29 cellular contexts compared by ENCODE assay signal in the genomic region with DNA sequence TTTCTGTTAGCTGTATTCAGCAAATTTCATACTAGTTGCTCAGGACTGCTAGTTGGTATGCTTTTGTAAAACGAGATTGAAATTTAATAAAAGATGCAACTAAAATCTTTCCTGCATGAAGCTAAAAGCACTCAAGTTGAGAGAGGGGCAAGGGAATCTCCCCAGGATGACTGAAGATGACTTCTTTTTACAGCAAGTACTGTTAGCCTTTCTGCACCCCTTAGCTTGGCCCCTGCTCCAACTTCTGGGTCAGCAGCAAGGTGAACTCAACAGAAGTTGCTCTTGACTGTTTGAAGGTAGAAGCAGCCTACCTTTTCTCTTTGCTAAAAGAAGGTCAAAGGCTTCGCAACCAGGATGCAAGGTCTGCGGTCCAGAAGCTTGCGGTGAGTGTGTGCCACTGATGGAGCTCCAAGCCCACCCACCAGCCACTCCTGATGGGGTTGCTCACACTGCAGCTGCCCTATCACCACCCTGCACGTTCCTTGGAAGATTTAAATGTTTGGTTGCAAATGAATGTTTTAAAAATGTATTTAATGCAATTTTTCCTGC. TPM values are rescaled to one million over a fixed set of nuclear protein-coding genes. Genes with fewer than 3 reads are reported as not detected.
DNase-seq lines count a peak whose midpoint lies in the region; ATAC-seq lines count a peak whose summit lies in the region.
"Had no signal": no experiment of that assay in that cellular context is flagged by ENCODE, and none has a peak within 500 bp of the region (broad histone marks: within the 10 kb centered on the region; RNA-seq: fewer than 3 reads in every experiment).

No MANE protein-coding gene starts in this region.

- ATAC-seq in HG02610 (IDR thresholded peaks at IDR 0.05; ENCODE audit: unreplicated experiment) (peak; percentile 24), GM18519 (IDR thresholded peaks at IDR 0.05; ENCODE audit: low FRiP score, unreplicated experiment) (no peak)
- peak; percentile 48 to 66 for ATAC-seq in activated T-cell treated with anti-CD3 and anti-CD28 coated beads, Interleukin-2, amount 50 U/mL, for 72 hours (replicated peaks in 1 of 2)
- ATAC-seq: foreskin keratinocyte, left lobe of liver had no signal

- no peaks in the 10 kb centered on the region for H3K9me3 Mint-ChIP-seq in activated T-cell treated with anti-CD3 and anti-CD28 coated beads, Interleukin-2, amount 50 U/mL, for 72 hours
- H3K9me3 Mint-ChIP-seq: immature natural killer cell had no signal

- peak overlapping the region; percentile 43 to 78 for H3K4me3 Mint-ChIP-seq in activated T-cell treated with anti-CD3 and anti-CD28 coated beads, Interleukin-2, amount 50 U/mL, for 72 hours
- H3K4me3 Mint-ChIP-seq: CD14-positive monocyte, immature natural killer cell had no signal

- H3K27ac Mint-ChIP-seq in activated T-cell treated with anti-CD3 and anti-CD28 coated beads, Interleukin-2, amount 50 U/mL, for 72 hours, result peak overlapping the region; percentile 96

- DNase-seq in activated naive CD4-positive, alpha-beta T cell treated with Interleukin-2 at 50 U/mL for 16 hours, result peak; percentile 7
- no peak for DNase-seq in activated naive CD4-positive, alpha-beta T cell treated with anti-CD3 and anti-CD28 coated beads, Interleukin-2, amount 50 U/mL, for 16 hours
- peak in 1 of 2 donors; percentile 5 for DNase-seq in activated T-cell treated with anti-CD3 and anti-CD28 coated beads, Interleukin-2, amount 50 U/mL, for 72 hours
- peak; percentile 34 for DNase-seq in stimulated activated CD8-positive, alpha-beta memory T cell treated with anti-CD3 and anti-CD28 coated beads, Interleukin-4, amount 100 ng/mL, for 48 hours
- DNase-seq in HuH-7 (ENCODE audit: low spot score) (no peak), AG08395 (ENCODE audit: low spot score) (no peak)
- DNase-seq: DMS 273 treated with DMSO at 0.1 percent for 48 hours; effector CD8-positive, alpha-beta T cell; erythroblast; foreskin keratinocyte; HCEC 1CT; immature natural killer cell; mesenchymal stem cell; NCI-H1694; NCI-H2171; NCI-H524; Peyer's patch; SIG-M5; spleen; SW 1271; trophoblast cell had no signal

- H3K36me3 Mint-ChIP-seq in activated T-cell treated with anti-CD3 and anti-CD28 coated beads, Interleukin-2, amount 50 U/mL, for 72 hours (ENCODE audit: insufficient read depth in 2 of 2), result peaks cover 5 to 16% of the 10 kb centered on the region in 2 donors

- peaks cover 35% of the 10 kb centered on the region for H3K4me1 Mint-ChIP-seq in activated T-cell treated with anti-CD3 and anti-CD28 coated beads, Interleukin-2, amount 50 U/mL, for 72 hours (ENCODE audit: low read depth)
- H3K4me1 Mint-ChIP-seq: CD14-positive monocyte, immature natural killer cell had no signal

- H3K27me3 Mint-ChIP-seq in activated T-cell treated with anti-CD3 and anti-CD28 coated beads, Interleukin-2, amount 50 U/mL, for 72 hours (ENCODE audit: low read depth), result no peaks in the 10 kb centered on the region

RNA-seq across cellular contexts. Expression of gene NME9, which starts 32.5 kb away (rescaled TPM):
- under 1 TPM; 0.53 to 0.58 TPM for total RNA-seq in activated T-cell treated with anti-CD3 and anti-CD28 coated beads, Interleukin-2, amount 50 U/mL, for 72 hours
- total RNA-seq: foreskin keratinocyte, hepatocyte, left lobe of liver, LHCN-M2, myocyte, osteoblast, Peyer's patch had no signal

RNA-seq across cellular contexts. Expression of gene MRAS, which starts 51.2 kb away (rescaled TPM):
- under 1 TPM; 0.19 to 0.72 TPM for total RNA-seq in activated T-cell treated with anti-CD3 and anti-CD28 coated beads, Interleukin-2, amount 50 U/mL, for 72 hours

Comparison
In these comparisons a context has a peak if more than half of its experiments do, and no peak if none do; other contexts are left out.
1. DNase-seq: peak in activated naive CD4-positive, alpha-beta T cell treated with Interleukin-2 at 50 U/mL for 16 hours (single experiment) and stimulated activated CD8-positive, alpha-beta memory T cell treated with anti-CD3 and anti-CD28 coated beads, Interleukin-4, amount 100 ng/mL, for 48 hours (single experiment); none in activated naive CD4-positive, alpha-beta T cell treated with anti-CD3 and anti-CD28 coated beads, Interleukin-2, amount 50 U/mL, for 16 hours (single experiment), HuH-7 (single experiment) and AG08395 (single experiment).